8 cellular contexts compared by ENCODE assay signal in the genomic region with DNA sequence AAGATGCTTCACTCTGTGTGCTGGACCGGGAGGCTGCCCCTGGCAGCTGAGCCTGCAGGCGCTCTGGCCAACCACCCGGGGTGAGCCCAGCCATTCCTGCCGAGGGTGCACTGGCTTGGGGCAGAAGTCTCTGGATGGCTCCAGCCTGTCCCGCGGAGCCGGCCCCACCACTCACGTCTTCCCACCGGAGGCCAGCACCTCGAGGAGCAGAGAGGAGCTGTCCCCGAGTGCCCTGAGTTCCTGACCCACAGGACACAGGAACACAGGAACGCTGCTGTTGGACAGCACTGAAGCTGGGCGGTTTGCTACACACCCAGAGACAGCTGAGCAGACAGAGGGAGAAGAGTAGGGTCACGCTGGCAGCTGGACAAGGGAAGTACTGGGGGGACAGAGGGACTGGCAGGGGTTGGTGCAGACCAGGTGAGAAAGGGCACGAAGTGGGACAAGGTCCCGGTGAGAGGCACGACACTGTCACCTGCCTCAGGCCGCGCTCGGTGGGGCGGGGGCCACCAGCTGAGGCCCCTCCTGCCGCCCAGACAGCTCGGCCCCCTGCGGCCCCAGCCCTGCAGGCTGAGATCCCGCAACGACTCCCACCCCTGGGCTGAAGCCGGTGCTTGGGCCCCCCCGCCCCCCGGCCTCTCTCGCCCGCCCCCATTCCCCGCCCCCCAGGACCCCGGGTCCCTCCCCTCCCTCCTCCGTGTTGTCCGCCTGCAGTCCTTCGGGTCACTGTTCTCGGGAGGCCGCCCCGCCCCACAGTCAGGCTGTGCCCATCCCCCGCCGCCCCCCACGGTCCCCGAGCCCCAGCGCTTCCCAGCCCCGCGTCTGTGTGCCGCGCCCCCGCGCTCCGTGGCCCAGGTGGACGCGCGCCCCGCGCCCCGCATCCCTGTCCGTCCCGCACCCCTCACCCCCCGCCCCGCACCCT. TPM values are rescaled to one million over a fixed set of nuclear protein-coding genes. Genes with fewer than 3 reads are reported as not detected.
DNase-seq lines count a peak whose midpoint lies in the region; ATAC-seq and TF ChIP-seq lines count a peak whose summit lies in the region.

No MANE protein-coding gene starts in this region.

- no peaks in the 10 kb centered on the region for H3K9me3 ChIP-seq in CD4-positive, alpha-beta memory T cell (ENCODE audit: control insufficient read depth in 1 of 2, low read length in 2 of 2)
- H3K9me3 ChIP-seq in endocrine pancreas (ENCODE audit: control insufficient read depth, low read length), result no peaks in the 10 kb centered on the region
- no peaks in the 10 kb centered on the region for H3K9me3 ChIP-seq in neural progenitor cell (ENCODE audit: low read depth)

- H3K27ac ChIP-seq in CD4-positive, alpha-beta memory T cell (ENCODE audit: low read depth, low read length), result no peak overlapping the region
- no peak overlapping the region for H3K27ac ChIP-seq in neural progenitor cell

- H3K27me3 Mint-ChIP-seq in CD4-positive, alpha-beta memory T cell, result peaks cover 18 to 27% of the 10 kb centered on the region in 2 donors
- H3K27me3 Mint-ChIP-seq in neural progenitor cell (ENCODE audit: insufficient read depth, low read depth), result peaks cover 11% of the 10 kb centered on the region

- peaks cover 7 to 25% (median 15%) of the 10 kb centered on the region in 4 donors for H3K4me1 Mint-ChIP-seq in CD4-positive, alpha-beta memory T cell
- H3K4me1 Mint-ChIP-seq in neural progenitor cell, result peaks cover 24% of the 10 kb centered on the region

- TF ChIP-seq CTCF in neural progenitor cell (IDR thresholded peaks at IDR 0.05), result no peak

- peak overlapping the region; percentile 75 to 86 (median 81) for H3K4me3 Mint-ChIP-seq in CD4-positive, alpha-beta memory T cell
- H3K4me3 Mint-ChIP-seq in neural progenitor cell, result peak overlapping the region; percentile 96

- H3K36me3 Mint-ChIP-seq in CD4-positive, alpha-beta memory T cell, result peaks cover 0 to 5% of the 10 kb centered on the region in 2 donors
- peaks cover 15% of the 10 kb centered on the region for H3K36me3 Mint-ChIP-seq in neural progenitor cell

- no peak overlapping the region for H2AFZ ChIP-seq in neural progenitor cell (replicated peaks)

- ATAC-seq in GM19467 (IDR thresholded peaks at IDR 0.05; ENCODE audit: unreplicated experiment) (no peak), HG03159 (IDR thresholded peaks at IDR 0.05; ENCODE audit: unreplicated experiment) (no peak)

- peaks cover 16% of the 10 kb centered on the region for H3K79me2 ChIP-seq in neural progenitor cell (ENCODE audit: low read depth)

- TF ChIP-seq RAD21 in Ishikawa (IDR thresholded peaks at IDR 0.05; ENCODE audit: low read depth), result no peak

- peak overlapping the region in 5 of 7 donors; percentile 61 to 91 (median 75) for H3K27ac Mint-ChIP-seq in CD4-positive, alpha-beta memory T cell
- H3K27ac Mint-ChIP-seq in neural progenitor cell, result peak overlapping the region; percentile 88

- no peak overlapping the region for H3K4me3 ChIP-seq in CD4-positive, alpha-beta memory T cell (ENCODE audit: low read length in 2 of 2)
- H3K4me3 ChIP-seq in endocrine pancreas (ENCODE audit: control insufficient read depth, insufficient read depth, low read length) (no peak overlapping the region), neural progenitor cell (peak overlapping the region; percentile 42)

- H3K4me1 ChIP-seq in CD4-positive, alpha-beta memory T cell (ENCODE audit: insufficient read depth, low read length), result peaks cover 21% of the 10 kb centered on the region
- no peaks in the 10 kb centered on the region for H3K4me1 ChIP-seq in endocrine pancreas (ENCODE audit: control insufficient read depth, insufficient read depth, low read length)
- H3K4me1 ChIP-seq in neural progenitor cell, result peaks cover 10% of the 10 kb centered on the region

- H3K4me2 ChIP-seq in neural progenitor cell, result peak overlapping the region; percentile 67

- H4K20me1 ChIP-seq in neural progenitor cell (ENCODE audit: low read depth), result peaks cover 15% of the 10 kb centered on the region

- CTCF ChIA-PET in CD4-positive, alpha-beta memory T cell (lab: Charles Lee; ENCODE audit: partially characterized antibody), result interaction anchor here (1.1 to 1.2 kb wide), 4 partner anchors 13 to 118 kb away, joined by 3 to 5 read pairs (median 3); no protein-coding TSS in a partner anchor

- H3K9ac ChIP-seq in endocrine pancreas (ENCODE audit: control insufficient read depth, insufficient read depth, low read length), result peak overlapping the region; percentile 30
- no peak overlapping the region for H3K9ac ChIP-seq in neural progenitor cell

- POLR2A ChIA-PET in CD4-positive, alpha-beta memory T cell (lab: Charles Lee; ENCODE audit: partially characterized antibody), result interaction anchor here (0.6 to 1.4 kb wide), 4 partner anchors 9 to 138 kb away, joined by 3 to 4 read pairs (median 3); partner anchors contain the start of gene SIGIRR

- TF ChIP-seq EP300 in Ishikawa (IDR thresholded peaks at IDR 0.05; ENCODE audit: borderline replicate concordance), result no peak

- H3F3A ChIP-seq in neural progenitor cell (ENCODE audit: low read depth), result peaks cover 22% of the 10 kb centered on the region

- peaks cover 22% of the 10 kb centered on the region for H3K27me3 ChIP-seq in CD4-positive, alpha-beta memory T cell (ENCODE audit: insufficient read depth, low read length)
- H3K27me3 ChIP-seq in endocrine pancreas (ENCODE audit: control insufficient read depth, insufficient read depth, low read length) (peaks cover 3% of the 10 kb centered on the region), neural progenitor cell (no peaks in the 10 kb centered on the region)

- no peaks in the 10 kb centered on the region for H3K36me3 ChIP-seq in CD4-positive, alpha-beta memory T cell (ENCODE audit: insufficient read depth, low read length)
- H3K36me3 ChIP-seq in endocrine pancreas (ENCODE audit: control insufficient read depth, insufficient read depth, low read length) (no peaks in the 10 kb centered on the region), neural progenitor cell (no peaks in the 10 kb centered on the region)

- intact Hi-C loops in CD4-positive, alpha-beta memory T cell (cut with micrococcal nuclease), result no loop called here

- peak in 1 of 5 donors; percentile 19 for DNase-seq in CD4-positive, alpha-beta memory T cell
- DNase-seq in neural progenitor cell (ENCODE audit: low spot score), result peak; percentile 65
- DNase-seq in SHP77 treated with DMSO at 0.1 percent for 48 hours (lab: John Stamatoyannopoulos, UW), result no peak
- DNase-seq in superior temporal gyrus (ENCODE audit: extremely low spot score), result no peak

- H3K9me3 Mint-ChIP-seq in CD4-positive, alpha-beta memory T cell, result peaks cover 0 to 3% (median 0%) of the 10 kb centered on the region in 8 donors
- H3K9me3 Mint-ChIP-seq in neural progenitor cell, result peaks cover 8% of the 10 kb centered on the region

TF ChIP-seq in Ishikawa, 13 proteins besides CTCF, POLR2A, EP300 and RAD21:
- TF ChIP-seq TCF12 (IDR thresholded peaks at IDR 0.05; ENCODE audit: low read depth), result no peak
- TF ChIP-seq, protein P1, sequence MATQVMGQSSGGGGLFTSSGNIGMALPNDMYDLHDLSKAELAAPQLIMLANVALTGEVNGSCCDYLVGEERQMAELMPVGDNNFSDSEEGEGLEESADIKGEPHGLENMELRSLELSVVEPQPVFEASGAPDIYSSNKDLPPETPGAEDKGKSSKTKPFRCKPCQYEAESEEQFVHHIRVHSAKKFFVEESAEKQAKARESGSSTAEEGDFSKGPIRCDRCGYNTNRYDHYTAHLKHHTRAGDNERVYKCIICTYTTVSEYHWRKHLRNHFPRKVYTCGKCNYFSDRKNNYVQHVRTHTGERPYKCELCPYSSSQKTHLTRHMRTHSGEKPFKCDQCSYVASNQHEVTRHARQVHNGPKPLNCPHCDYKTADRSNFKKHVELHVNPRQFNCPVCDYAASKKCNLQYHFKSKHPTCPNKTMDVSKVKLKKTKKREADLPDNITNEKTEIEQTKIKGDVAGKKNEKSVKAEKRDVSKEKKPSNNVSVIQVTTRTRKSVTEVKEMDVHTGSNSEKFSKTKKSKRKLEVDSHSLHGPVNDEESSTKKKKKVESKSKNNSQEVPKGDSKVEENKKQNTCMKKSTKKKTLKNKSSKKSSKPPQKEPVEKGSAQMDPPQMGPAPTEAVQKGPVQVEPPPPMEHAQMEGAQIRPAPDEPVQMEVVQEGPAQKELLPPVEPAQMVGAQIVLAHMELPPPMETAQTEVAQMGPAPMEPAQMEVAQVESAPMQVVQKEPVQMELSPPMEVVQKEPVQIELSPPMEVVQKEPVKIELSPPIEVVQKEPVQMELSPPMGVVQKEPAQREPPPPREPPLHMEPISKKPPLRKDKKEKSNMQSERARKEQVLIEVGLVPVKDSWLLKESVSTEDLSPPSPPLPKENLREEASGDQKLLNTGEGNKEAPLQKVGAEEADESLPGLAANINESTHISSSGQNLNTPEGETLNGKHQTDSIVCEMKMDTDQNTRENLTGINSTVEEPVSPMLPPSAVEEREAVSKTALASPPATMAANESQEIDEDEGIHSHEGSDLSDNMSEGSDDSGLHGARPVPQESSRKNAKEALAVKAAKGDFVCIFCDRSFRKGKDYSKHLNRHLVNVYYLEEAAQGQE (IDR thresholded peaks at IDR 0.05; ENCODE audit: low read depth), result peak; percentile 55
- peak; percentile 50; the same call in 1 of the 2 replicates for TF ChIP-seq ZBTB7A (IDR thresholded peaks at IDR 0.05; ENCODE audit: low read depth)

RNA-seq across cellular contexts. Expression of gene B4GALNT4, which starts 0.6 kb away (rescaled TPM):
- 1 to 10 TPM; 2.2 to 2.4 TPM for total RNA-seq in CD4-positive, alpha-beta memory T cell
- not detected for polyA plus RNA-seq in CD4-positive, alpha-beta memory T cell
- total RNA-seq in neural progenitor cell (ENCODE audit: low replicate concordance), result 16.4 and 110 TPM in 2 replicates

RNA-seq across cellular contexts. Expression of gene PKP3, which starts 25.3 kb away (rescaled TPM):
- total RNA-seq in CD4-positive, alpha-beta memory T cell, result not detected
- under 1 TPM in 1 of 2 donors, not detected in 1; 0.14 TPM for polyA plus RNA-seq in CD4-positive, alpha-beta memory T cell
- total RNA-seq in neural progenitor cell (ENCODE audit: low replicate concordance), result 6.5 and 8.5 TPM in 2 replicates

RNA-seq across cellular contexts. Expression of gene SIGIRR, which starts 46.1 kb away (rescaled TPM):
- total RNA-seq in CD4-positive, alpha-beta memory T cell, result 100 to 1,000 TPM; 437 to 440 TPM
- polyA plus RNA-seq in CD4-positive, alpha-beta memory T cell, result 100 to 1,000 TPM; 235 to 242 TPM
- 5.4 and 8.4 TPM in 2 replicates for total RNA-seq in neural progenitor cell (ENCODE audit: low replicate concordance)

RNA-seq across cellular contexts. Expression of gene IFITM3, which starts 48.0 kb away (rescaled TPM):
- 1 to 10 TPM; 6.2 to 7.2 TPM for total RNA-seq in CD4-positive, alpha-beta memory T cell
- 100 to 1,000 TPM in 1 of 2 donors, 1 to 10 TPM in 1; 9.1 to 108 TPM for polyA plus RNA-seq in CD4-positive, alpha-beta memory T cell
- 19.8 and 61.7 TPM in 2 replicates for total RNA-seq in neural progenitor cell (ENCODE audit: low replicate concordance)

RNA-seq across cellular contexts. Expression of gene IFITM1, which starts 54.8 kb away (rescaled TPM):
- total RNA-seq in CD4-positive, alpha-beta memory T cell, result 100 to 1,000 TPM; 119 to 121 TPM
- 1,000 to 10,000 TPM; 2,073 to 2,173 TPM for polyA plus RNA-seq in CD4-positive, alpha-beta memory T cell
- 13.3 and 48.6 TPM in 2 replicates for total RNA-seq in neural progenitor cell (ENCODE audit: low replicate concordance)

Comparison
In these comparisons a context has a peak if more than half of its experiments do, and no peak if none do; other contexts are left out.
1. RNA of gene SIGIRR, which starts 46.1 kb away (total RNA-seq): 437 to 440 TPM in CD4-positive, alpha-beta memory T cell; 5.4 to 8.4 TPM in neural progenitor cell; every median in the first group is over 10 times any median in the second.